Comparison of ENCODE assay signal across 1 cellular context in the genomic region with DNA sequence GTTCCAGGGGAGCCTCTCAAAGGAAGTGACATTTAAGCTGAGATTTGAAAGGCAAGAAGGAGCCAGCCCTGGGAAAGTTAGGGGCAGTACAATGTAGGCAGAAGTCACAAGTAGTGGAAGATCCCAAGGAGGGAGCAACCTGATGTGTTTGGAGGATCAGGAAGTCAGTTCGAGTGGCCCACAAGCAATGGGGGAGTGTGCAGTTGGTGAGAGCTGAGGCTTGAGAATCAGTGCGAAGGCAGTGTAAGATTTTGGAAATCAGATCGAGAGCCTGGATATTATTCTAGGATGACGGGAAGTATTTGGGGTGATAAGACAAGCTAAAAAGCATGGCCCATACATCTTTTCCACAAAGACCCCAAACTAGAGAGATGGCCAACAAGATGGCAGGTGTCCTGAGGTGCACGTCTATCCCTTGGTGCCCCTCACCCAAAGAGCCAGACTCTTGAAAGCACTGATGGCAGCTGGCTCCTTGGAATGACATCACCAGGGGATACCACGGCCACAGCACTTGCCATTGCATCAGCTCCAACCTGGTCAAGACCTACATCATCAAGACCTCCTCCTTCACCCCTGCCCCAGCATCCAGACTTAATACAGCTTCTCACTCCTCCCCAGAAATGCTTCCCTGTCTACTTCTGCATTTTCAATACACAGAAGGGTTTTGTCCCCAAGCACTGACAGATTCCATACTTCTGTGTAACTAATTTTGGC.
A peak's percentile ranks its signal among the peaks of the same experiment; 100 is the strongest.
TF ChIP-seq lines count a peak whose summit lies in the region.

No MANE protein-coding gene starts in this region.

TF ChIP-seq in K562, 482 proteins besides CTCF, POLR2A, EP300 and RAD21 (continued from another document):
- TF ChIP-seq, protein P1, sequence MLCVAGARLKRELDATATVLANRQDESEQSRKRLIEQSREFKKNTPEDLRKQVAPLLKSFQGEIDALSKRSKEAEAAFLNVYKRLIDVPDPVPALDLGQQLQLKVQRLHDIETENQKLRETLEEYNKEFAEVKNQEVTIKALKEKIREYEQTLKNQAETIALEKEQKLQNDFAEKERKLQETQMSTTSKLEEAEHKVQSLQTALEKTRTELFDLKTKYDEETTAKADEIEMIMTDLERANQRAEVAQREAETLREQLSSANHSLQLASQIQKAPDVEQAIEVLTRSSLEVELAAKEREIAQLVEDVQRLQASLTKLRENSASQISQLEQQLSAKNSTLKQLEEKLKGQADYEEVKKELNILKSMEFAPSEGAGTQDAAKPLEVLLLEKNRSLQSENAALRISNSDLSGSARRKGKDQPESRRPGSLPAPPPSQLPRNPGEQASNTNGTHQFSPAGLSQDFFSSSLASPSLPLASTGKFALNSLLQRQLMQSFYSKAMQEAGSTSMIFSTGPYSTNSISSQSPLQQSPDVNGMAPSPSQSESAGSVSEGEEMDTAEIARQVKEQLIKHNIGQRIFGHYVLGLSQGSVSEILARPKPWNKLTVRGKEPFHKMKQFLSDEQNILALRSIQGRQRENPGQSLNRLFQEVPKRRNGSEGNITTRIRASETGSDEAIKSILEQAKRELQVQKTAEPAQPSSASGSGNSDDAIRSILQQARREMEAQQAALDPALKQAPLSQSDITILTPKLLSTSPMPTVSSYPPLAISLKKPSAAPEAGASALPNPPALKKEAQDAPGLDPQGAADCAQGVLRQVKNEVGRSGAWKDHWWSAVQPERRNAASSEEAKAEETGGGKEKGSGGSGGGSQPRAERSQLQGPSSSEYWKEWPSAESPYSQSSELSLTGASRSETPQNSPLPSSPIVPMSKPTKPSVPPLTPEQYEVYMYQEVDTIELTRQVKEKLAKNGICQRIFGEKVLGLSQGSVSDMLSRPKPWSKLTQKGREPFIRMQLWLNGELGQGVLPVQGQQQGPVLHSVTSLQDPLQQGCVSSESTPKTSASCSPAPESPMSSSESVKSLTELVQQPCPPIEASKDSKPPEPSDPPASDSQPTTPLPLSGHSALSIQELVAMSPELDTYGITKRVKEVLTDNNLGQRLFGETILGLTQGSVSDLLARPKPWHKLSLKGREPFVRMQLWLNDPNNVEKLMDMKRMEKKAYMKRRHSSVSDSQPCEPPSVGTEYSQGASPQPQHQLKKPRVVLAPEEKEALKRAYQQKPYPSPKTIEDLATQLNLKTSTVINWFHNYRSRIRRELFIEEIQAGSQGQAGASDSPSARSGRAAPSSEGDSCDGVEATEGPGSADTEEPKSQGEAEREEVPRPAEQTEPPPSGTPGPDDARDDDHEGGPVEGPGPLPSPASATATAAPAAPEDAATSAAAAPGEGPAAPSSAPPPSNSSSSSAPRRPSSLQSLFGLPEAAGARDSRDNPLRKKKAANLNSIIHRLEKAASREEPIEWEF (CRISPR knock-in tag; IDR thresholded peaks at IDR 0.05), result no peak
- TF ChIP-seq CBFA2T2 (conservative IDR thresholded peaks at IDR 0.05) (no peak), CEBPB (tag; IDR thresholded peaks at IDR 0.05) (no peak), RBM17 (IDR thresholded peaks at IDR 0.05; ENCODE audit: borderline replicate concordance, low read depth, low read length) (no peak), ATF7 (IDR thresholded peaks at IDR 0.05) (peak; percentile 35; the same call in 1 of the 2 replicates), ZC3H4 (CRISPR knock-in tag; IDR thresholded peaks at IDR 0.05; ENCODE audit: borderline replicate concordance) (no peak), NR2C2 (CRISPR knock-in tag; IDR thresholded peaks at IDR 0.05) (no peak), NR2C2 (tag; IDR thresholded peaks at IDR 0.05) (0 out of 2 replicates have a peak, but pooled peaks have one; percentile 33), RBM22 (IDR thresholded peaks at IDR 0.05; ENCODE audit: low read depth, low read length, poor library complexity, severe bottlenecking) (no peak), HOXB6 (CRISPR knock-in tag; IDR thresholded peaks at IDR 0.05; ENCODE audit: borderline replicate concordance) (no peak), KAT7 (CRISPR knock-in tag; IDR thresholded peaks at IDR 0.05; ENCODE audit: borderline replicate concordance) (no peak)
- TF ChIP-seq, protein P2, sequence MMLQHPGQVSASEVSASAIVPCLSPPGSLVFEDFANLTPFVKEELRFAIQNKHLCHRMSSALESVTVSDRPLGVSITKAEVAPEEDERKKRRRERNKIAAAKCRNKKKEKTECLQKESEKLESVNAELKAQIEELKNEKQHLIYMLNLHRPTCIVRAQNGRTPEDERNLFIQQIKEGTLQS (IDR thresholded peaks at IDR 0.05), result peak; percentile 78
- TF ChIP-seq, protein P2 (CRISPR knock-in tag; conservative IDR thresholded peaks at IDR 0.05), result no peak
- TF ChIP-seq, protein P3, sequence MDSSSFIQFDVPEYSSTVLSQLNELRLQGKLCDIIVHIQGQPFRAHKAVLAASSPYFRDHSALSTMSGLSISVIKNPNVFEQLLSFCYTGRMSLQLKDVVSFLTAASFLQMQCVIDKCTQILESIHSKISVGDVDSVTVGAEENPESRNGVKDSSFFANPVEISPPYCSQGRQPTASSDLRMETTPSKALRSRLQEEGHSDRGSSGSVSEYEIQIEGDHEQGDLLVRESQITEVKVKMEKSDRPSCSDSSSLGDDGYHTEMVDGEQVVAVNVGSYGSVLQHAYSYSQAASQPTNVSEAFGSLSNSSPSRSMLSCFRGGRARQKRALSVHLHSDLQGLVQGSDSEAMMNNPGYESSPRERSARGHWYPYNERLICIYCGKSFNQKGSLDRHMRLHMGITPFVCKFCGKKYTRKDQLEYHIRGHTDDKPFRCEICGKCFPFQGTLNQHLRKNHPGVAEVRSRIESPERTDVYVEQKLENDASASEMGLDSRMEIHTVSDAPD (CRISPR knock-in tag; IDR thresholded peaks at IDR 0.05), result no peak
